In genomic region chr14:99517046-99517642, GRCh38 we compare ENCODE assay signal across 24 cellular contexts. TPM values are rescaled to one million over a fixed set of nuclear protein-coding genes. Genes with fewer than 3 reads are reported as not detected.
A peak's percentile ranks its signal among the peaks of the same experiment; 100 is the strongest.
DNase-seq lines count a peak whose midpoint lies in the region; ATAC-seq and TF ChIP-seq lines count a peak whose summit lies in the region.
"Had no signal": no experiment of that assay in that cellular context is flagged by ENCODE, and none has a peak within 500 bp of the region (broad histone marks: within the 10 kb centered on the region; RNA-seq: fewer than 3 reads in every experiment).

No MANE protein-coding gene starts in this region.

- H3K4me1 Mint-ChIP-seq in WTC11, result peaks cover 6% of the 10 kb centered on the region; the same call in 1 of the 2 replicates
- H3K4me1 Mint-ChIP-seq: activated naive CD8-positive, alpha-beta T cell treated with anti-CD3 and anti-CD28 coated beads, Interleukin-2, amount 50 U/mL, for 24 hours; central memory CD8-positive, alpha-beta T cell had no signal

- peaks cover 0 to 8% of the 10 kb centered on the region in 2 experiments for H3K27me3 ChIP-seq in mesenchymal stem cell (ENCODE audit: control insufficient read depth in 1 of 2, insufficient read depth in 1 of 2, low read length in 2 of 2)
- no peaks in the 10 kb centered on the region for H3K27me3 ChIP-seq in upper lobe of left lung
- H3K27me3 ChIP-seq: dorsolateral prefrontal cortex, SJCRH30, uterus had no signal

- H3K4me3 Mint-ChIP-seq in WTC11, result no peak overlapping the region
- H3K4me3 Mint-ChIP-seq: activated CD8-positive, alpha-beta T cell treated with anti-CD3 and anti-CD28 coated beads for 36 hours; activated naive CD8-positive, alpha-beta T cell treated with anti-CD3 and anti-CD28 coated beads, Interleukin-2, amount 50 U/mL, for 24 hours; central memory CD8-positive, alpha-beta T cell had no signal

- peak; percentile 8 for DNase-seq in activated naive CD4-positive, alpha-beta T cell treated with anti-CD3 and anti-CD28 coated beads, Interleukin-2, amount 50 U/mL, for 16 hours
- DNase-seq in activated naive CD4-positive, alpha-beta T cell treated with anti-CD3 and anti-CD28 coated beads, Interleukin-2, amount 50 U/mL, for 72 hours (ENCODE audit: low spot score in 2 of 2), result no peak
- DNase-seq in WTC11 (ENCODE audit: low spot score) (peak; percentile 29), mesenchymal stem cell (no peak), upper lobe of left lung (peak; percentile 19 to 75)
- DNase-seq in activated CD4-positive, alpha-beta T cell treated with anti-CD3 and anti-CD28 coated beads for 48 hours, result no peak
- DNase-seq: activated CD8-positive, alpha-beta T cell treated with anti-CD3 and anti-CD28 coated beads for 36 hours; activated gamma-delta T cell; activated naive CD8-positive, alpha-beta T cell treated with anti-CD3 and anti-CD28 coated beads, Interleukin-2, amount 50 U/mL, for 24 hours; activated T-cell treated with anti-CD3 and anti-CD28 coated beads for 4 hours; GOT3; NCI-H1092; NCI-H187; NCI-H2171 treated with DMSO at 0.1 percent for 48 hours; NCI-H526; SJCRH30; stimulated activated naive CD4-positive, alpha-beta T cell; T-helper 1 cell had no signal

- 87% methylated on average over 13 of the region's 14 CpGs for WGBS in mesenchymal stem cell
- WGBS in upper lobe of left lung, 2 donors, result 86 to 93% methylated on average over 3 to 14 of the region's 14 CpGs

- peaks cover 9 to 35% of the 10 kb centered on the region in 2 experiments for H3K36me3 ChIP-seq in mesenchymal stem cell (ENCODE audit: control insufficient read depth in 1 of 2, insufficient read depth in 2 of 2, low read depth in 1 of 2, low read length in 2 of 2)
- peaks cover 0 to 39% (median 16%) of the 10 kb centered on the region in 4 donors for H3K36me3 ChIP-seq in upper lobe of left lung
- H3K36me3 ChIP-seq: SJCRH30, uterus had no signal

- no peak overlapping the region for H3K4ac ChIP-seq in mesenchymal stem cell (ENCODE audit: low read depth in 1 of 2, low read length in 2 of 2)

- no peaks in the 10 kb centered on the region for H3K36me3 Mint-ChIP-seq in activated naive CD4-positive, alpha-beta T cell treated with anti-CD3 and anti-CD28 coated beads, Interleukin-2, amount 50 U/mL, for 72 hours
- H3K36me3 Mint-ChIP-seq in WTC11, result no peaks in the 10 kb centered on the region

- H4K91ac ChIP-seq in mesenchymal stem cell (ENCODE audit: low read length), result peak overlapping the region; percentile 40

- no peak overlapping the region for H3K27ac ChIP-seq in mesenchymal stem cell (ENCODE audit: low read length, poor library complexity, severe bottlenecking)
- no peak overlapping the region for H3K27ac ChIP-seq in upper lobe of left lung
- H3K27ac ChIP-seq: SJCRH30, uterus had no signal

- no peak overlapping the region for H3K14ac ChIP-seq in mesenchymal stem cell (ENCODE audit: low read length in 2 of 2)

- H2BK12ac ChIP-seq in mesenchymal stem cell (ENCODE audit: low read length in 2 of 2), result peak overlapping the region in 1 of 2 experiments; percentile 44

- H3K4me1 ChIP-seq in mesenchymal stem cell (ENCODE audit: control insufficient read depth, insufficient read depth, low read depth, low read length) (peaks cover 15% of the 10 kb centered on the region), upper lobe of left lung (peaks cover 2 to 15% (median 8%) of the 10 kb centered on the region in 4 donors)

- H3K9me3 Mint-ChIP-seq in activated naive CD4-positive, alpha-beta T cell treated with anti-CD3 and anti-CD28 coated beads, Interleukin-2, amount 50 U/mL, for 72 hours, result no peaks in the 10 kb centered on the region
- H3K9me3 Mint-ChIP-seq in WTC11, result no peaks in the 10 kb centered on the region
- H3K9me3 Mint-ChIP-seq: activated CD8-positive, alpha-beta T cell treated with anti-CD3 and anti-CD28 coated beads for 36 hours; activated naive CD8-positive, alpha-beta T cell treated with anti-CD3 and anti-CD28 coated beads, Interleukin-2, amount 50 U/mL, for 24 hours; central memory CD8-positive, alpha-beta T cell had no signal

- POLR2A ChIA-PET in WTC11 (lab: Charles Lee), result no interaction called here

- H4K8ac ChIP-seq in mesenchymal stem cell (ENCODE audit: low read length), result peak overlapping the region; percentile 45

- H3K27ac Mint-ChIP-seq in activated naive CD4-positive, alpha-beta T cell treated with anti-CD3 and anti-CD28 coated beads, Interleukin-2, amount 50 U/mL, for 72 hours, result no peak overlapping the region
- H3K27ac Mint-ChIP-seq in WTC11, result no peak overlapping the region
- H3K27ac Mint-ChIP-seq: activated CD8-positive, alpha-beta T cell treated with anti-CD3 and anti-CD28 coated beads for 36 hours; activated naive CD8-positive, alpha-beta T cell treated with anti-CD3 and anti-CD28 coated beads, Interleukin-2, amount 50 U/mL, for 24 hours had no signal

- no peak overlapping the region for H2AFZ ChIP-seq in mesenchymal stem cell (ENCODE audit: low read depth, low read length)

- H3K79me1 ChIP-seq in mesenchymal stem cell (replicated peaks; ENCODE audit: low read length, poor library complexity, severe bottlenecking), result peaks cover 3% of the 10 kb centered on the region

- TF ChIP-seq CTCF in WTC11 (IDR thresholded peaks at IDR 0.05) (no peak), upper lobe of left lung (IDR thresholded peaks at IDR 0.05) (no peak)

- no peak overlapping the region for H3K18ac ChIP-seq in mesenchymal stem cell (ENCODE audit: low read depth in 1 of 2, low read length in 2 of 2)

- no peak overlapping the region for H3K9ac ChIP-seq in mesenchymal stem cell (ENCODE audit: low read length)

- H2AK5ac ChIP-seq in mesenchymal stem cell (ENCODE audit: low read length, severe bottlenecking), result no peak overlapping the region

- H3K9me3 ChIP-seq in mesenchymal stem cell (ENCODE audit: control insufficient read depth, low read length), result no peaks in the 10 kb centered on the region
- no peaks in the 10 kb centered on the region for H3K9me3 ChIP-seq in upper lobe of left lung
- H3K9me3 ChIP-seq: SJCRH30, uterus had no signal

- H3K4me2 ChIP-seq in mesenchymal stem cell (ENCODE audit: low read length, poor library complexity, severe bottlenecking), result no peak overlapping the region

- ATAC-seq in activated naive CD4-positive, alpha-beta T cell treated with anti-CD3 and anti-CD28 coated beads, Interleukin-2, amount 50 U/mL, for 72 hours, result no peak
- ATAC-seq in WTC11, result no peak
- no peak for ATAC-seq in upper lobe of left lung (ENCODE audit: low FRiP score in 2 of 2)
- no peak for ATAC-seq in HG03095 (IDR thresholded peaks at IDR 0.05; ENCODE audit: unreplicated experiment)
- ATAC-seq in HG03342 (IDR thresholded peaks at IDR 0.05; ENCODE audit: unreplicated experiment), result no peak
- ATAC-seq: activated CD4-positive, CD25-positive, alpha-beta regulatory T cell treated with anti-CD3 and anti-CD28 coated beads, Interleukin-2, amount 50 U/mL, for 24 hours; activated CD8-positive, alpha-beta T cell treated with anti-CD3 and anti-CD28 coated beads for 36 hours; activated naive CD8-positive, alpha-beta T cell treated with anti-CD3 and anti-CD28 coated beads, Interleukin-2, amount 50 U/mL, for 24 hours had no signal

- no peak overlapping the region for H2BK5ac ChIP-seq in mesenchymal stem cell (ENCODE audit: low read depth, low read length, poor library complexity, severe bottlenecking)

- no peak for TF ChIP-seq EP300 in upper lobe of left lung (IDR thresholded peaks at IDR 0.05)

- H3K23ac ChIP-seq in mesenchymal stem cell (ENCODE audit: low read length in 2 of 2), result peak overlapping the region in 1 of 2 experiments; percentile 1

- H3K27me3 Mint-ChIP-seq in WTC11 (ENCODE audit: low read depth), result no peaks in the 10 kb centered on the region
- H3K27me3 Mint-ChIP-seq: activated CD8-positive, alpha-beta T cell treated with anti-CD3 and anti-CD28 coated beads for 36 hours; activated naive CD8-positive, alpha-beta T cell treated with anti-CD3 and anti-CD28 coated beads, Interleukin-2, amount 50 U/mL, for 24 hours; central memory CD8-positive, alpha-beta T cell had no signal

- H3K4me3 ChIP-seq in mesenchymal stem cell (ENCODE audit: insufficient read depth in 1 of 2, low read depth in 1 of 2, low read length in 2 of 2) (no peak overlapping the region), upper lobe of left lung (no peak overlapping the region)
- H3K4me3 ChIP-seq: dorsolateral prefrontal cortex, SJCRH30, uterus had no signal

- CTCF ChIA-PET in WTC11 (lab: Charles Lee), result interaction anchor here (0.7 to 1.7 kb wide), 8 partner anchors 20 to 139 kb away, joined by 3 to 5 read pairs (median 4); partner anchors contain the start of genes CCNK and SETD3

- no peak for TF ChIP-seq POLR2A in upper lobe of left lung (IDR thresholded peaks at IDR 0.05)

- no peak overlapping the region for H2BK120ac ChIP-seq in mesenchymal stem cell (ENCODE audit: low read depth, low read length)

- no peak overlapping the region for H2BK15ac ChIP-seq in mesenchymal stem cell (ENCODE audit: low read depth, poor library complexity, severe bottlenecking)

TF ChIP-seq in WTC11, 78 proteins besides CTCF, POLR2A, EP300 and RAD21 (continues in another document):
- TF ChIP-seq IRF2 (CRISPR knock-in tag; IDR thresholded peaks at IDR 0.05; ENCODE audit: borderline replicate concordance, low read depth), result no peak

RNA-seq across cellular contexts. Expression of gene CCNK, which starts 35.9 kb away (rescaled TPM):
- total RNA-seq in activated naive CD4-positive, alpha-beta T cell treated with anti-CD3 and anti-CD28 coated beads, Interleukin-2, amount 50 U/mL, for 72 hours, result 10 to 100 TPM; 86.8 to 90.8 TPM
- total RNA-seq in WTC11 (2021), result 70.1 to 84.7 TPM (median 70.3 TPM) in 3 replicates
- 60.7 TPM for polyA plus RNA-seq in mesenchymal stem cell (2013, experiment 1 of 2)
- polyA plus RNA-seq in mesenchymal stem cell (2013, experiment 2 of 2), result 59.2 TPM
- total RNA-seq in upper lobe of left lung, result 10 to 100 TPM; 29.8 to 51.1 (median 44.0) TPM

RNA-seq across cellular contexts. Expression of gene SETD3, which starts 36.5 kb away (rescaled TPM):
- 10 to 100 TPM; 42.3 to 49.8 TPM for total RNA-seq in activated naive CD4-positive, alpha-beta T cell treated with anti-CD3 and anti-CD28 coated beads, Interleukin-2, amount 50 U/mL, for 72 hours
- total RNA-seq in WTC11 (2021) (46.9 to 53.1 TPM (median 49.3 TPM) in 3 replicates), upper lobe of left lung (10 to 100 TPM; 59.7 to 99.2 (median 77.6) TPM)
- polyA plus RNA-seq in mesenchymal stem cell (2013, experiment 1 of 2), result 32.0 TPM
- 31.1 TPM for polyA plus RNA-seq in mesenchymal stem cell (2013, experiment 2 of 2)

Comparison
In these comparisons a context has a peak if more than half of its experiments do, and no peak if none do; other contexts are left out.
1. DNase-seq: peak in activated naive CD4-positive, alpha-beta T cell treated with anti-CD3 and anti-CD28 coated beads, Interleukin-2, amount 50 U/mL, for 16 hours (single experiment), WTC11 (single experiment) and upper lobe of left lung (2 of 2); none in activated naive CD4-positive, alpha-beta T cell treated with anti-CD3 and anti-CD28 coated beads, Interleukin-2, amount 50 U/mL, for 72 hours (0 of 2), mesenchymal stem cell (single experiment) and activated CD4-positive, alpha-beta T cell treated with anti-CD3 and anti-CD28 coated beads for 48 hours (single experiment).